In the genomic region with DNA sequence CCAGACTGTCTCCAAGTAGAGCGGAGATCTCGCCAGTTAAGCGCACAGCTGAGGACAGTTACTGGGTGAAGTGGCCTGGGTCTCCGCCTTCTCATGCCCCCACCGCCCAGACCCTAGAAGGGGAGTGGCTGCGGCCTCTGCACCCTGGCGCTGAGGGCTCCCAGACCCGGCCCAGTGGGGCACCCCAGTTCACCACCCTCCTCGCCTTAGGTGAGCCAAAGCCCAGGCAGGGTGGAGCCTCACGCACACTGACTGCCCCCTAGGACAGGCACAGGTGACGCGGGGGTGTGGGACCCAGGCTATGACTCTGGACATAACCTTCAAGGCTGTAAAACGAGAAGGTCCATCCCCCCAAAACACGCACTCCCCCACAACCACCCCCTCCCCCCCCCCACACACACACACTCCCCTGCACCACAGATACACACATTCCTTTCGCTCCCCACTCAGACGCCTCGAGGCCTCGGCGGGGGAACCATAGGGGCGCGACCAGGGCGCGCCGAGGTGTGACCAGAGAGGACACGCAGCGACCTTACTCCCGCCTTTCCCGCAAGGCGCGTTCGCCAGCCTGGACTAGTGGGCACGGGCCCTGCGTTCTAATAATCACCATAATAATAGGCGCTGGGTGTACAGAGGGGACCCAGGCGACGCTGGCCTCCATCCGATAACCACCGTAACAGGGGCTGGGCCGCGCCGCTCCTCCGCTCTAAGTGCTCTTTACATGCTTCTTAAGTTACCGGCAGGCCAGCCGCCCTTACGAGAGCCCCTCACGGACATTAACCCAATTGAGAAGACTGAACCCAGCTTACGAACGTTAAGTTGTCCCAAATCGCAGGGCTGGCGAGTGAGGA, we compare ENCODE assay signal across 10 cellular contexts. TPM values are rescaled to one million over a fixed set of nuclear protein-coding genes. Genes with fewer than 3 reads are reported as not detected.
A peak's percentile ranks its signal among the peaks of the same experiment; 100 is the strongest.
DNase-seq lines count a peak whose midpoint lies in the region; ATAC-seq and TF ChIP-seq lines count a peak whose summit lies in the region.
"Not testable (repeated sequence)": the region's sequence is repeated elsewhere in the genome, so short reads cannot be mapped to it uniquely, and the experiment has no call there.
"Had no signal": no experiment of that assay in that cellular context is flagged by ENCODE, and none has a peak within 500 bp of the region (broad histone marks: within the 10 kb centered on the region; RNA-seq: fewer than 3 reads in every experiment).

No MANE protein-coding gene starts in this region.

- not testable (repeated sequence) for H3K9me3 ChIP-seq in endodermal cell (ENCODE audit: control insufficient read depth, low read length); right cardiac atrium (ENCODE audit: control insufficient read depth, low read length); spleen; upper lobe of right lung

- not testable (repeated sequence) for TF ChIP-seq CTCF in endodermal cell (conservative IDR thresholded peaks at IDR 0.05); osteocyte (IDR thresholded peaks at IDR 0.05); spleen (IDR thresholded peaks at IDR 0.05 in 8 of 11, conservative IDR thresholded peaks at IDR 0.05 in 3 of 11); upper lobe of right lung (IDR thresholded peaks at IDR 0.05)

- not testable (repeated sequence) for H3K4me1 Mint-ChIP-seq in activated CD4-positive, alpha-beta T cell treated with anti-CD3 and anti-CD28 coated beads, Interleukin-2, amount 10 ng/mL, durations not matched to agents 24 days and 14 days; endodermal cell; osteocyte (ENCODE audit: unreplicated experiment)

- not testable (repeated sequence) for H3K27me3 ChIP-seq in endodermal cell (ENCODE audit: control insufficient read depth, insufficient read depth, low read length, poor library complexity, severe bottlenecking); right cardiac atrium (ENCODE audit: control insufficient read depth, insufficient read depth); upper lobe of right lung
- H3K27me3 ChIP-seq in spleen (replicated peaks in 1 of 7) = peaks cover 0 to 13% (median 0%) of the 10 kb centered on the region in 7 donors

- not testable (repeated sequence) for H3K27ac ChIP-seq in endodermal cell (ENCODE audit: low read depth, low read length); right cardiac atrium (ENCODE audit: low read length); spleen; upper lobe of right lung

- not testable (repeated sequence) for H3K27ac Mint-ChIP-seq in activated CD4-positive, alpha-beta T cell treated with anti-CD3 and anti-CD28 coated beads, Interleukin-2, amount 10 ng/mL, durations not matched to agents 24 days and 14 days; endodermal cell; osteocyte (ENCODE audit: unreplicated experiment)

- not testable (repeated sequence) for H3K4me3 Mint-ChIP-seq in activated CD4-positive, alpha-beta T cell treated with anti-CD3 and anti-CD28 coated beads, Interleukin-2, amount 10 ng/mL, durations not matched to agents 24 days and 14 days; endodermal cell; osteocyte (ENCODE audit: unreplicated experiment)

- not testable (repeated sequence) for H3K27me3 Mint-ChIP-seq in activated CD4-positive, alpha-beta T cell treated with anti-CD3 and anti-CD28 coated beads, Interleukin-2, amount 10 ng/mL, durations not matched to agents 24 days and 14 days; endodermal cell (ENCODE audit: insufficient read depth); osteocyte (ENCODE audit: unreplicated experiment)

- H3K36me3 ChIP-seq in endodermal cell (ENCODE audit: control insufficient read depth, insufficient read depth, low read length); spleen; upper lobe of right lung: not testable (repeated sequence)

- not testable (repeated sequence) for ATAC-seq in right cardiac atrium, left lobe of liver, upper lobe of right lung

- intact Hi-C loops in activated CD4-positive, alpha-beta T cell treated with anti-CD3 and anti-CD28 coated beads, Interleukin-2, amount 10 ng/mL, durations not matched to agents 24 days and 14 days (cut with micrococcal nuclease); right cardiac atrium (cut with DNase I); spleen (cut with DNase I; ENCODE audit: low total_unique reads); upper lobe of right lung (cut with DNase I): not testable (repeated sequence)

- H3K4me3 ChIP-seq in endodermal cell (ENCODE audit: low read length); right cardiac atrium (ENCODE audit: low read length): not testable (repeated sequence)
- peak overlapping the region in 1 of 8 donors; percentile 49 for H3K4me3 ChIP-seq in spleen
- H3K4me3 ChIP-seq in upper lobe of right lung = peak overlapping the region; percentile 40

- not testable (repeated sequence) for TF ChIP-seq POLR2A in spleen (IDR thresholded peaks at IDR 0.05)

- H3K4me1 ChIP-seq in endodermal cell (ENCODE audit: control insufficient read depth, insufficient read depth, low read length); right cardiac atrium (ENCODE audit: control insufficient read depth, insufficient read depth, low read length); spleen; upper lobe of right lung: not testable (repeated sequence)

- H3K9me3 Mint-ChIP-seq in activated CD4-positive, alpha-beta T cell treated with anti-CD3 and anti-CD28 coated beads, Interleukin-2, amount 10 ng/mL, durations not matched to agents 24 days and 14 days; endodermal cell; osteocyte (ENCODE audit: unreplicated experiment): not testable (repeated sequence)

- 63% methylated on average over 26 of the region's 50 CpGs; no CpG with 5 or more reads in 1 of the 2 experiments for WGBS in endodermal cell (ENCODE audit: insufficient coverage in 1 of 2, insufficient read length in 1 of 2), 2 experiments
- WGBS in right cardiac atrium = 37% methylated on average over 40 of the region's 50 CpGs
- 58 to 92% (median 61%) methylated on average over 7 to 41 of the region's 50 CpGs for WGBS in spleen, 5 donors

- H3K36me3 Mint-ChIP-seq in activated CD4-positive, alpha-beta T cell treated with anti-CD3 and anti-CD28 coated beads, Interleukin-2, amount 10 ng/mL, durations not matched to agents 24 days and 14 days (ENCODE audit: low read depth); endodermal cell (ENCODE audit: low read depth); osteocyte (ENCODE audit: unreplicated experiment): not testable (repeated sequence)

- DNase-seq in ELF-1 (ENCODE audit: low read depth, low spot score) (peak; percentile 13), endodermal cell (peak; percentile 43), right cardiac atrium (peak in 2 of 3 donors; percentile 32 to 35), left lobe of liver (ENCODE audit: low spot score) (peak; percentile 27), osteocyte (ENCODE audit: extremely low spot score, unreplicated experiment) (peak; percentile 67), spleen (peak; percentile 53), upper lobe of right lung (peak; percentile 64)
- peak; percentile 34 for DNase-seq in activated CD4-positive, alpha-beta T cell treated with anti-CD3 and anti-CD28 coated beads, Interleukin-2, amount 10 ng/mL, durations not matched to agents 24 days and 14 days

- not testable (repeated sequence) for H3K9ac ChIP-seq in endodermal cell (ENCODE audit: extremely low read depth, low read length, poor library complexity, severe bottlenecking)

RNA-seq across cellular contexts. Expression of a gene that starts 1.1 kb away (rescaled TPM):
- 1.3 and 1.8 TPM in 2 replicates for total RNA-seq in activated CD4-positive, alpha-beta T cell treated with anti-CD3 and anti-CD28 coated beads, Interleukin-2, amount 10 ng/mL, durations not matched to agents 24 days and 14 days
- total RNA-seq in endodermal cell (1 to 10 TPM; 1.3 to 3.2 TPM), right cardiac atrium (1 to 10 TPM; 2.7 to 4.1 (median 3.5) TPM), left lobe of liver (0.65 TPM), osteocyte (10.3 and 12.5 TPM in 2 replicates), spleen (1 to 10 TPM in 6 of 7 donors, under 1 TPM in 1; 0.92 to 8.4 (median 3.2) TPM), upper lobe of right lung (45.4 TPM)
- polyA plus RNA-seq in endodermal cell (2013, experiment 1 of 2) = 0.50 TPM
- polyA plus RNA-seq in endodermal cell (2013, experiment 2 of 2) = 0.58 TPM
- polyA plus RNA-seq in right cardiac atrium (2.6 TPM), spleen (1 to 10 TPM in 2 of 3 donors, under 1 TPM in 1; 0.20 to 1.5 (median 1.0) TPM)
- total RNA-seq: HT-29 had no signal

RNA-seq across cellular contexts. Expression of a gene that starts 21.4 kb away (rescaled TPM):
- total RNA-seq in activated CD4-positive, alpha-beta T cell treated with anti-CD3 and anti-CD28 coated beads, Interleukin-2, amount 10 ng/mL, durations not matched to agents 24 days and 14 days = not detected in 2 replicates
- total RNA-seq in endodermal cell = 10 to 100 TPM; 16.1 to 25.2 TPM
- 4.7 TPM for polyA plus RNA-seq in endodermal cell (2013, experiment 1 of 2)
- 3.0 TPM for polyA plus RNA-seq in endodermal cell (2013, experiment 2 of 2)
- total RNA-seq in right cardiac atrium = not detected
- not detected for polyA plus RNA-seq in right cardiac atrium
- 1.1 TPM for total RNA-seq in left lobe of liver
- total RNA-seq in osteocyte = 2.5 and 3.4 TPM in 2 replicates
- not detected for total RNA-seq in spleen
- polyA plus RNA-seq in spleen = not detected
- 56.2 TPM for total RNA-seq in upper lobe of right lung
- total RNA-seq: CD4-positive, alpha-beta memory T cell had no signal
- polyA plus RNA-seq: CD4-positive, alpha-beta memory T cell had no signal

Comparison
In these comparisons a context has a peak if more than half of its experiments do, and no peak if none do; other contexts are left out.
1. DNase-seq: peak in every context shown above with its lines; median percentile 67 in osteocyte; 64 in upper lobe of right lung; 53 in spleen; 43 in endodermal cell; 34 in activated CD4-positive, alpha-beta T cell treated with anti-CD3 and anti-CD28 coated beads, Interleukin-2, amount 10 ng/mL, durations not matched to agents 24 days and 14 days; 34 in right cardiac atrium; 27 in left lobe of liver; 13 in ELF-1.